ENCODE assay signal across 1 cellular context in the genomic region with DNA sequence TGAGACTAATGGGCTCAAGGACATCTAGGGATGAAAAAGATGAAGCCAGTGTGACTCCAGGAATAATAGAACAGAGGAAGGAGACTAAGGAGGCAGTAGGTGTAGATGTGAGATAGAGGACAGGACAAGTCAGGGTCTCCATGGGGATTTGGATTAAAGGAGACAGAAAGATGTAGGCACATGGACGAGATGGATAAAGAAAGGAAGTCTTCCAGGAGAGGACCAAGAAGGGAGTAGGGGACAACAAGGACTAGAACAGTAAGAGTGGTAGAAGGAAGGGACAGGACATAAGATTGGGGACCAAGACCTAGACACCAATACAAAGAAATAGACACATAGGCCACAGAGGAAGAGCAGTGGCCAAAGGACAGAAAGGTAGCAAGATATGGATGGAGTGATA.
TF ChIP-seq lines count a peak whose summit lies in the region.

No MANE protein-coding gene starts in this region.

TF ChIP-seq in H1, 55 proteins besides CTCF, POLR2A, EP300 and RAD21:
- no peak for TF ChIP-seq CBX8 (IDR thresholded peaks at IDR 0.05; ENCODE audit: borderline replicate concordance, low read depth, low read length)
